9 cellular contexts compared by ENCODE assay signal in the genomic region with DNA sequence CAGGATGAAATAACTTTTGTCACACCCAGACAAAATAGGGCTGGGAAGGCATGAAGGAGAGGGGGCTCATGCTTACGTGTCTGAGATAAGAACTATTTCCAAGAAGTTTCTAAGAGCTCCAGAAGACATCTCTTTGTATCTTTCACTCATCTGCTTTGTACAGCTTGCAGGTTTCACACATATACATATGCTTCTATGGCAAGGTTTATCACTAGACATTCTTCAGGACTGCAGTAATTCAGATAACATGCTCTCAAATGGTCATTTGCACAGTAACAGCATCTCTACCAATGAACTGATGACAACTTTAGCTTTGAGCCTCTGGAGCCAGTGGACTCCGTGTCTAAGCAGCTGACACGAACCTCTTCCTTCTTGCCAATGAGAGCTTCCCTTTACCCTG. TPM values are rescaled to one million over a fixed set of nuclear protein-coding genes. Genes with fewer than 3 reads are reported as not detected.
"Had no signal": no experiment of that assay in that cellular context is flagged by ENCODE, and none has a peak within 500 bp of the region (broad histone marks: within the 10 kb centered on the region; RNA-seq: fewer than 3 reads in every experiment).

No MANE protein-coding gene starts in this region.

- H3K9ac ChIP-seq: KMS-11 had no signal

- H3K27ac ChIP-seq: HL-60, KMS-11 had no signal

- FAIRE-seq: HepG2, HTR-8/SVneo had no signal

- H3K36me3 Mint-ChIP-seq: IgD-negative memory B cell had no signal

- H3K4me2 ChIP-seq: KMS-11 had no signal

- DNase-seq: KBM-7, KG1 had no signal

- H3K27ac Mint-ChIP-seq: IgD-negative memory B cell had no signal

- ATAC-seq: HepG2 had no signal

- H3K4me1 Mint-ChIP-seq: IgD-negative memory B cell had no signal

- H3K4me3 Mint-ChIP-seq: IgD-negative memory B cell had no signal

RNA-seq across cellular contexts. Expression of a gene that starts 3.2 kb away (rescaled TPM):
- total RNA-seq: HepG2, HT-29, HT1080 had no signal
- polyA plus RNA-seq: HepG2, IgD-negative memory B cell had no signal

RNA-seq across cellular contexts. Expression of a gene that starts 36.0 kb away (rescaled TPM):
- total RNA-seq: HepG2, HT-29, HT1080 had no signal
- polyA plus RNA-seq: HepG2, IgD-negative memory B cell had no signal

RNA-seq across cellular contexts. Expression of a gene that starts 44.4 kb away (rescaled TPM):
- total RNA-seq: HepG2, HT-29, HT1080 had no signal
- polyA plus RNA-seq: HepG2, IgD-negative memory B cell had no signal

RNA-seq across cellular contexts. Expression of a gene that starts 52.5 kb away (rescaled TPM):
- total RNA-seq: HepG2, HT-29, HT1080 had no signal
- polyA plus RNA-seq: HepG2, IgD-negative memory B cell had no signal
